8 cellular contexts compared by ENCODE assay signal in the genomic region with DNA sequence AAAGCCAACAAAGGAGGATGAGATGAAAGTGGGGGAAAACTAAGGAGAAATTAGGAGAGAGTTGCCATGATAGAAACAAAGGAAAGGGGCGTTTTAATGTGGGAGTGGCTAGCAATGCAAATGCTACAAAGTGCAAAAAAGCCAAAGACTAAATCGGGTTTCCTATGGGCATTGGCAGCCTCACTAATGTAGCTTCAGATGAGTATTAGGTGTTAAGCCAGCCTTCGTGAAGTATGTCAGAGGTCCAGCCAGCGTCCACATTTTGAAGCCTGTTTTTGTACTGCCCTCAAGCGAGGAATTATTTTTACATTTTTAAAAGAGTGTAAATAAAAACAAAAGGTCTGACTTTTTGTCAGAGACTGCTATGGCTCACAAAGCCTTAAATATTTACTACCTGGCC.
DNase-seq lines count a peak whose midpoint lies in the region; TF ChIP-seq lines count a peak whose summit lies in the region.
"Not testable (repeated sequence)": the region's sequence is repeated elsewhere in the genome, so short reads cannot be mapped to it uniquely, and the experiment has no call there.

No MANE protein-coding gene starts in this region.

- not testable (repeated sequence) for H4K5ac ChIP-seq in mesendoderm (ENCODE audit: low read length)

- not testable (repeated sequence) for H2BK5ac ChIP-seq in mesendoderm (ENCODE audit: low read length)

- not testable (repeated sequence) for H3K9me2 ChIP-seq in Karpas-422 (replicated peaks; ENCODE audit: insufficient read depth, low read length)

- H4K8ac ChIP-seq in mesendoderm (ENCODE audit: low read depth, low read length), result not testable (repeated sequence)

- not testable (repeated sequence) for H3K27me3 ChIP-seq in Karpas-422 (ENCODE audit: low read length); endodermal cell (ENCODE audit: control insufficient read depth, insufficient read depth, low read length, poor library complexity, severe bottlenecking); mesendoderm (ENCODE audit: insufficient read depth, low read length, poor library complexity); neuron (ENCODE audit: insufficient read depth, low read length)

- not testable (repeated sequence) for H3K4me3 ChIP-seq in Karpas-422 (ENCODE audit: low read length); neuron (ENCODE audit: low read length)
- H3K4me3 ChIP-seq in endodermal cell (ENCODE audit: low read length) (peak overlapping the region; percentile 4), mesendoderm (ENCODE audit: low read length) (peak overlapping the region; percentile 3)

- not testable (repeated sequence) for H3K27ac ChIP-seq in Karpas-422 (ENCODE audit: low read length); endodermal cell (ENCODE audit: low read depth, low read length); mesendoderm (ENCODE audit: low read depth, low read length)

- not testable (repeated sequence) for H3K9ac ChIP-seq in Karpas-422 (ENCODE audit: low read length); endodermal cell (ENCODE audit: extremely low read depth, low read length, poor library complexity, severe bottlenecking); mesendoderm (ENCODE audit: low read length)

- not testable (repeated sequence) for H2AK5ac ChIP-seq in mesendoderm (ENCODE audit: low read length)

- not testable (repeated sequence) for H3K36me3 Mint-ChIP-seq in endodermal cell (ENCODE audit: low read depth); osteocyte (ENCODE audit: unreplicated experiment)

- H3K9me3 Mint-ChIP-seq in endodermal cell; osteocyte (ENCODE audit: unreplicated experiment): not testable (repeated sequence)

- not testable (repeated sequence) for H4K20me1 ChIP-seq in Karpas-422 (ENCODE audit: insufficient read depth, low read depth, low read length)

- not testable (repeated sequence) for H3K27me3 Mint-ChIP-seq in endodermal cell (ENCODE audit: insufficient read depth); osteocyte (ENCODE audit: unreplicated experiment)

- H3K79me2 ChIP-seq in Karpas-422 (ENCODE audit: low read length); mesendoderm (ENCODE audit: control insufficient read depth, insufficient read depth, low read length): not testable (repeated sequence)

- H3K4me1 ChIP-seq in Karpas-422 (ENCODE audit: low read length); endodermal cell (ENCODE audit: control insufficient read depth, insufficient read depth, low read length); mesendoderm (ENCODE audit: control insufficient read depth, low read depth, low read length); neuron (ENCODE audit: insufficient read depth, low read length): not testable (repeated sequence)

- H2BK15ac ChIP-seq in mesendoderm (replicated peaks; ENCODE audit: low read depth), result not testable (repeated sequence)

- not testable (repeated sequence) for H3K4me1 Mint-ChIP-seq in endodermal cell; osteocyte (ENCODE audit: unreplicated experiment)

- not testable (repeated sequence) for H3K36me3 ChIP-seq in Karpas-422 (ENCODE audit: insufficient read depth, low read length); endodermal cell (ENCODE audit: control insufficient read depth, insufficient read depth, low read length); mesendoderm (ENCODE audit: control insufficient read depth, insufficient read depth, low read length); neuron (ENCODE audit: insufficient read depth, low read length)

- DNase-seq in Karpas-422, result peak; percentile 35
- DNase-seq in NAMALWA (ENCODE audit: low spot score), result peak; percentile 10
- DNase-seq in endodermal cell, mesendoderm: not testable (repeated sequence)
- DNase-seq in medulla oblongata (ENCODE audit: extremely low spot score), result peak; percentile 22
- peak; percentile 84 for DNase-seq in osteocyte (ENCODE audit: extremely low spot score, unreplicated experiment)
- DNase-seq in superior temporal gyrus (ENCODE audit: extremely low spot score), result peak; percentile 3

- H2BK120ac ChIP-seq in mesendoderm (ENCODE audit: low read depth, low read length), result not testable (repeated sequence)

- not testable (repeated sequence) for TF ChIP-seq CTCF in endodermal cell (conservative IDR thresholded peaks at IDR 0.05); osteocyte (IDR thresholded peaks at IDR 0.05)

- not testable (repeated sequence) for H3K27ac Mint-ChIP-seq in endodermal cell; osteocyte (ENCODE audit: unreplicated experiment)

- H3K4me2 ChIP-seq in Karpas-422 (ENCODE audit: low read depth, low read length, poor library complexity, severe bottlenecking); mesendoderm (ENCODE audit: low read length): not testable (repeated sequence)

- not testable (repeated sequence) for H3K56ac ChIP-seq in mesendoderm (ENCODE audit: low read length)

- H3K4ac ChIP-seq in mesendoderm (ENCODE audit: low read depth, low read length), result not testable (repeated sequence)

- not testable (repeated sequence) for H3K79me1 ChIP-seq in mesendoderm (ENCODE audit: low read length)

- 64 to 72% methylated on average over 4 to 5 of the region's 5 CpGs for WGBS in endodermal cell (ENCODE audit: insufficient coverage in 1 of 2, insufficient read length in 1 of 2), 2 experiments
- no CpG with 5 or more reads among the region's 5 CpGs for WGBS in mesendoderm (ENCODE audit: extremely low coverage, insufficient coverage, low lambda C conversion rate)

- H3K4me3 Mint-ChIP-seq in endodermal cell; osteocyte (ENCODE audit: unreplicated experiment): not testable (repeated sequence)

- not testable (repeated sequence) for H2AFZ ChIP-seq in Karpas-422 (ENCODE audit: low read length)
- peak overlapping the region; percentile 1 for H2AFZ ChIP-seq in neuron (ENCODE audit: low read depth, low read length)

- peaks cover 63% of the 10 kb centered on the region for H3K9me3 ChIP-seq in Karpas-422 (ENCODE audit: low read length)
- peaks cover 95% of the 10 kb centered on the region for H3K9me3 ChIP-seq in endodermal cell (ENCODE audit: control insufficient read depth, low read length)
- not testable (repeated sequence) for H3K9me3 ChIP-seq in neuron (ENCODE audit: low read length)

- not testable (repeated sequence) for H3K18ac ChIP-seq in mesendoderm (ENCODE audit: low read length)

- not testable (repeated sequence) for H3K23ac ChIP-seq in mesendoderm (ENCODE audit: low read length)
